ENCODE assay signal across 21 cellular contexts in the genomic region with DNA sequence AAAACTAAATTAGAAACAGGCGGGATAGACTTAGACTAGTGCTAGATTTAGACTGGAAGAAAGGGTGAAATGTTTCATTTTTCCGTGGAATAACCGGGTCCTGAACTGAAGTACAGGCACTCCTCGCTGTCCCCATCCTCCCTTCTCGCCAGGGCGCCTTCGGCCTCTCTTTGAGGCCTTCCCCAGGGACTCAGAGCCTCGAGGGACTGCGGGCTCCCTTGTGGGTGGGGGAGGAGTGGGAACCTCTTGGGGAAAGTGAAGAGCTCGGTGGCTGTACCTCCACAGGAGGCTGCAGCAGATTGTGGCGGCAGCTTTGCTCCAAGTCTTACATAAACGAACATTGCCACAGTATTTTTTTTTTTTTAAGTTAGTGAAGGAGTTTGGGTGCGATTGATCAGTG.
A peak's percentile ranks its signal among the peaks of the same experiment; 100 is the strongest.
DNase-seq lines count a peak whose midpoint lies in the region; ATAC-seq, FAIRE-seq and TF ChIP-seq lines count a peak whose summit lies in the region.
"Had no signal": no experiment of that assay in that cellular context is flagged by ENCODE, and none has a peak within 500 bp of the region (broad histone marks: within the 10 kb centered on the region; RNA-seq: fewer than 3 reads in every experiment).

No MANE protein-coding gene starts in this region.

- no peaks in the 10 kb centered on the region for H3K4me1 ChIP-seq in IMR-90 (ENCODE audit: control insufficient read depth, insufficient read depth, low read length)
- no peaks in the 10 kb centered on the region for H3K4me1 ChIP-seq in GM12878 (ENCODE audit: control insufficient read depth, insufficient read depth, low read length)
- H3K4me1 ChIP-seq in testis: no peaks in the 10 kb centered on the region
- H3K4me1 ChIP-seq: A549; BLaER1 treated with 17β-estradiol and CSF1 and Interleukin-3, amounts not matched to agents 10 nM and 100 nM; Caco-2 had no signal

- no peak overlapping the region for H3K4me3 Mint-ChIP-seq in effector memory CD8-positive, alpha-beta T cell
- H3K4me3 Mint-ChIP-seq: B cell; CD4-positive, alpha-beta T cell; CD8-positive, alpha-beta T cell had no signal

- TF ChIP-seq CTCF in IMR-90 (conservative IDR thresholded peaks at IDR 0.05; ENCODE audit: low read depth, low read length) (no peak), GM12878 (IDR thresholded peaks at IDR 0.05 in 2 of 3, conservative IDR thresholded peaks at IDR 0.05 in 1 of 3; ENCODE audit: control insufficient read depth in 2 of 3, extremely low read depth in 1 of 3, insufficient read depth in 1 of 3, low read depth in 3 of 3, low read length in 3 of 3) (no peak), testis (IDR thresholded peaks at IDR 0.05) (no peak)

- H2AFZ ChIP-seq in IMR-90 (replicated peaks; ENCODE audit: low read length, poor library complexity): no peak overlapping the region
- H2AFZ ChIP-seq in GM12878 (ENCODE audit: control insufficient read depth, low read depth, low read length): no peak overlapping the region

- H4K91ac ChIP-seq in IMR-90 (ENCODE audit: insufficient read depth, low read depth, low read length): no peak overlapping the region

- H3K4me3 ChIP-seq in IMR-90 (ENCODE audit: insufficient read depth, low read depth, low read length) (no peak overlapping the region), GM12878 (no peak overlapping the region), testis (peak overlapping the region; percentile 5 to 13)
- H3K4me3 ChIP-seq: A549; BLaER1 treated with 17β-estradiol and CSF1 and Interleukin-3, amounts not matched to agents 10 nM and 100 nM had no signal

- TF ChIP-seq POLR2A in IMR-90 (IDR thresholded peaks at IDR 0.05; ENCODE audit: low read depth, low read length) (no peak), GM12878 (IDR thresholded peaks at IDR 0.05; ENCODE audit: low read depth, low read length) (no peak), testis (IDR thresholded peaks at IDR 0.05) (no peak)

- peaks cover 3 to 8% of the 10 kb centered on the region in 2 donors for H3K9me3 Mint-ChIP-seq in effector memory CD8-positive, alpha-beta T cell

- in situ Hi-C loops in IMR-90 (cut with MboI; ENCODE audit: low sequenced_read_pairs): no loop called here
- in situ Hi-C loops in GM12878 (cut with MboI): no loop called here

- no TSS peak for BruUV-seq in IMR-90 (replicated peaks; lab: Mats Ljungman, UMichigan)
- no TSS peak for BruUV-seq in GM12878 (replicated peaks; lab: Mats Ljungman, UMichigan)

- no peaks in the 10 kb centered on the region for H3K36me3 ChIP-seq in IMR-90 (ENCODE audit: control insufficient read depth, insufficient read depth, low read length)
- no peaks in the 10 kb centered on the region for H3K36me3 ChIP-seq in GM12878 (ENCODE audit: control insufficient read depth in 2 of 2, insufficient read depth in 2 of 2, low read length in 1 of 2)
- no peaks in the 10 kb centered on the region for H3K36me3 ChIP-seq in testis (ENCODE audit: low read depth, missing control alignments)
- H3K36me3 ChIP-seq: BLaER1 treated with 17β-estradiol and CSF1 and Interleukin-3, amounts not matched to agents 10 nM and 100 nM had no signal

- no peak overlapping the region for H2BK5ac ChIP-seq in IMR-90 (ENCODE audit: low read depth, low read length, poor library complexity, severe bottlenecking)

- H4K5ac ChIP-seq in IMR-90 (ENCODE audit: low read depth, low read length): no peak overlapping the region

- H2BK15ac ChIP-seq in IMR-90 (ENCODE audit: low read depth, low read length): no peak overlapping the region

- no peaks in the 10 kb centered on the region for H3K36me3 Mint-ChIP-seq in effector memory CD8-positive, alpha-beta T cell (ENCODE audit: insufficient read depth)
- H3K36me3 Mint-ChIP-seq: CD8-positive, alpha-beta T cell had no signal

- no peak overlapping the region; the same call in 1 of the 2 replicates for H2BK120ac ChIP-seq in IMR-90 (ENCODE audit: low read depth, low read length)

- SMC1A ChIA-PET in GM12878 (lab: Charles Lee; ENCODE audit: uncharacterized antibody, unreplicated experiment): no interaction called here

- RAD21 ChIA-PET in GM12878 (lab: Charles Lee; ENCODE audit: unreplicated experiment): no interaction called here

- no peak overlapping the region for H2AK5ac ChIP-seq in IMR-90 (ENCODE audit: low read depth, low read length)

- TF ChIP-seq RAD21 in IMR-90 (IDR thresholded peaks at IDR 0.05; ENCODE audit: low read length) (no peak), GM12878 (IDR thresholded peaks at IDR 0.05; ENCODE audit: insufficient read depth, low read depth, low read length) (no peak)

- no peaks in the 10 kb centered on the region for H3K4me1 Mint-ChIP-seq in effector memory CD8-positive, alpha-beta T cell (ENCODE audit: low read depth in 2 of 2)
- H3K4me1 Mint-ChIP-seq: B cell had no signal

- no peak overlapping the region for H4K8ac ChIP-seq in IMR-90 (ENCODE audit: low read depth in 2 of 2, low read length in 2 of 2)

- H3K9me1 ChIP-seq in IMR-90 (ENCODE audit: insufficient read depth, low read length): no peaks in the 10 kb centered on the region

- H3K79me2 ChIP-seq in GM12878 (ENCODE audit: control insufficient read depth, insufficient read depth, low read length): no peaks in the 10 kb centered on the region

- WGBS in IMR-90 (ENCODE audit: extremely low coverage in 2 of 2, insufficient read length in 1 of 2), 2 experiments: 100% methylated on average over 4 of the region's 13 CpGs; no CpG with 5 or more reads in 1 of the 2 experiments
- 15% methylated on average over 13 of the region's 13 CpGs for WGBS in GM12878 (ENCODE audit: insufficient coverage, insufficient replicate concordance, low lambda C conversion rate, missing lambda C conversion rate)
- WGBS in testis, 2 donors: 78 to 83% methylated on average over 13 of the region's 13 CpGs

- no peak overlapping the region for H3K27ac Mint-ChIP-seq in effector memory CD8-positive, alpha-beta T cell
- H3K27ac Mint-ChIP-seq: B cell; CD4-positive, alpha-beta T cell; CD8-positive, alpha-beta T cell had no signal

- H2AK9ac ChIP-seq in IMR-90 (replicated peaks; ENCODE audit: low read depth, low read length, poor library complexity): no peak overlapping the region

- H3K27me3 Mint-ChIP-seq in effector memory CD8-positive, alpha-beta T cell: no peaks in the 10 kb centered on the region
- H3K27me3 Mint-ChIP-seq: B cell; CD4-positive, alpha-beta T cell had no signal

- no peak overlapping the region for H3K56ac ChIP-seq in IMR-90 (ENCODE audit: extremely low read depth, insufficient read depth, low read length)

- TF ChIP-seq EP300 in GM12878 (IDR thresholded peaks at IDR 0.05; ENCODE audit: borderline replicate concordance in 1 of 2, control insufficient read depth in 1 of 2, low read depth in 2 of 2, low read length in 2 of 2): no peak

- intact Hi-C loops in IMR-90 (cut with micrococcal nuclease): no loop called here
- intact Hi-C loops in GM12878 (cut with micrococcal nuclease; ENCODE audit: unreplicated experiment): no loop called here
- intact Hi-C loops in testis (cut with DNase I; ENCODE audit: low total_unique reads): no loop called here

- H3K14ac ChIP-seq in IMR-90 (replicated peaks; ENCODE audit: low read depth, low read length): no peak overlapping the region

- no peak for FAIRE-seq in GM12878 (lab: Jason Lieb, UNC)
- FAIRE-seq: A549, D721Med, G401.6, GM12892, GM19239 had no signal

- no peak overlapping the region for H3K4ac ChIP-seq in IMR-90 (ENCODE audit: low read depth, low read length)

- no peak overlapping the region for H2BK20ac ChIP-seq in IMR-90 (ENCODE audit: low read depth, low read length)

- no peaks in the 10 kb centered on the region for H3K27me3 ChIP-seq in IMR-90 (ENCODE audit: control insufficient read depth, insufficient read depth, low read length)
- no peaks in the 10 kb centered on the region for H3K27me3 ChIP-seq in GM12878 (replicated peaks in 1 of 2; ENCODE audit: control insufficient read depth in 2 of 2, insufficient read depth in 2 of 2, low read length in 1 of 2)
- H3K27me3 ChIP-seq in testis: no peaks in the 10 kb centered on the region
- H3K27me3 ChIP-seq: BLaER1 treated with 17β-estradiol and CSF1 and Interleukin-3, amounts not matched to agents 10 nM and 100 nM had no signal

- peaks cover 2% of the 10 kb centered on the region; the same call in 1 of the 2 replicates for H3K9me3 ChIP-seq in IMR-90 (ENCODE audit: control insufficient read depth, insufficient read depth, low read length)
- H3K9me3 ChIP-seq in GM12878 (replicated peaks; ENCODE audit: control insufficient read depth, insufficient read depth, low read length): no peaks in the 10 kb centered on the region; the same call in 2 of the 3 replicates
- no peaks in the 10 kb centered on the region for H3K9me3 ChIP-seq in testis
- H3K9me3 ChIP-seq: A549, Caco-2 had no signal

- DNase-seq in IMR-90: no peak
- no peak for DNase-seq in GM12878 (ENCODE audit: low read depth, low spot score)
- DNase-seq in testis: no peak
- DNase-seq in effector memory CD8-positive, alpha-beta T cell: no peak
- DNase-seq in NCI-H1105 treated with DMSO at 0.1 percent for 48 hours (lab: John Stamatoyannopoulos, UW): no peak
- DNase-seq: AML-193; Caco-2; Calu3; CD4-positive, alpha-beta T cell; CD8-positive, alpha-beta T cell; DMS79 treated with DMSO at 0.1 percent for 48 hours; GF-D8 had no signal

- H4K20me1 ChIP-seq in IMR-90 (ENCODE audit: insufficient read depth, low read length): no peaks in the 10 kb centered on the region
- no peaks in the 10 kb centered on the region for H4K20me1 ChIP-seq in GM12878 (ENCODE audit: control insufficient read depth, insufficient read depth)
- H4K20me1 ChIP-seq: BLaER1 treated with 17β-estradiol and CSF1 and Interleukin-3, amounts not matched to agents 10 nM and 100 nM had no signal

- CTCF ChIA-PET in IMR-90 (lab: Yijun Ruan, JAX): no interaction called here
- CTCF ChIA-PET in GM12878 (lab: Yijun Ruan, JAX): no interaction called here

- POLR2A ChIA-PET in IMR-90 (lab: Charles Lee; ENCODE audit: unreplicated experiment): no interaction called here
- POLR2A ChIA-PET in GM12878 (lab: Charles Lee): no interaction called here

- peak overlapping the region; percentile 20; the same call in 1 of the 2 replicates for H3K18ac ChIP-seq in IMR-90 (ENCODE audit: low read depth, low read length)

- no peak overlapping the region for H3K23ac ChIP-seq in IMR-90 (ENCODE audit: low read depth, low read length)

- H3K27ac ChIP-seq in IMR-90 (ENCODE audit: insufficient read depth, low read length) (no peak overlapping the region), GM12878 (ENCODE audit: control insufficient read depth, insufficient read depth) (no peak overlapping the region), testis (no peak overlapping the region)
- H3K27ac ChIP-seq: 22Rv1; A549; BLaER1 treated with 17β-estradiol and CSF1 and Interleukin-3, amounts not matched to agents 10 nM and 100 nM; C4-2B had no signal

- H3K4me2 ChIP-seq in IMR-90 (ENCODE audit: low read depth, low read length) (no peak overlapping the region), GM12878 (ENCODE audit: control insufficient read depth, insufficient read depth) (no peak overlapping the region)
- H3K4me2 ChIP-seq: A549; BLaER1 treated with 17β-estradiol and CSF1 and Interleukin-3, amounts not matched to agents 10 nM and 100 nM had no signal

- ATAC-seq in IMR-90 (ENCODE audit: low read depth) (no peak), GM12878 (no peak)
- ATAC-seq in effector memory CD8-positive, alpha-beta T cell (replicated peaks): no peak
- ATAC-seq: A549; CD8-positive, alpha-beta T cell had no signal

- H3K79me1 ChIP-seq in IMR-90 (ENCODE audit: low read depth in 1 of 2, low read length in 2 of 2): no peaks in the 10 kb centered on the region

- H3K9ac ChIP-seq in IMR-90 (ENCODE audit: low read depth, low read length): no peak overlapping the region
- no peak overlapping the region for H3K9ac ChIP-seq in GM12878 (ENCODE audit: control insufficient read depth, insufficient read depth, low read length)
- H3K9ac ChIP-seq: BLaER1 treated with 17β-estradiol and CSF1 and Interleukin-3, amounts not matched to agents 10 nM and 100 nM had no signal

- dilution Hi-C loops in IMR-90 (cut with HindIII; ENCODE audit: low sequenced_read_pairs, unreplicated experiment): no loop called here

Comparison
In these comparisons a context has a peak if more than half of its experiments do, and no peak if none do; other contexts are left out.
1. H3K4me3 ChIP-seq: peak in testis (2 of 2); none in IMR-90 (single experiment) and GM12878 (single experiment).